Comparison of ENCODE assay signal across 1 cellular context in the genomic region with DNA sequence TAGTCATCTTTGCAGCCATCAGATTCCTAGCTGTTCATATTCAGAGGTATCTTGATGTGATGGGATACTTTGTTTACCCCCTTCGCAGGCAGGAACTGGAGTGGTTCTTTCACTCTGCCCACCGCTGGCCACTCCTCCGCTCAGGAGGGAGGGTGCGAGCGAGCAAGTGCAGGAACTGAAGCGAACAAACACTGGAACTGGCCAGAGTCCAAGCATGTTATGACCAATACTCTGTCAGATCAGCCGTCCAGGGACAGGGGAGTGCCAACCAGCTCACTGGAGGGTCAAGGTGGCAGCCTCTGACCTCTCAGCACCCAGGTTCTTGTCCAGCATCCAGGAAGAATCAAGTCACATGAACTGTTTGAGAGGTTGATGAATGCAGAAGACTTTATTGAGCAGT.
A peak's percentile ranks its signal among the peaks of the same experiment; 100 is the strongest.
TF ChIP-seq lines count a peak whose summit lies in the region.

No MANE protein-coding gene starts in this region.

TF ChIP-seq in HepG2, 621 proteins besides CTCF, POLR2A, EP300 and RAD21 (continued from another document and continues in another):
- TF ChIP-seq ZNF609 (CRISPR knock-in tag; IDR thresholded peaks at IDR 0.05; ENCODE audit: borderline replicate concordance) (peak; percentile 64; the same call in 1 of the 2 replicates), NFATC3 (CRISPR knock-in tag; IDR thresholded peaks at IDR 0.05) (no peak), E2F1 (CRISPR knock-in tag; IDR thresholded peaks at IDR 0.05) (no peak), KDM3A (CRISPR knock-in tag; IDR thresholded peaks at IDR 0.05; ENCODE audit: low read depth) (no peak), LRRFIP1 (CRISPR knock-in tag; conservative IDR thresholded peaks at IDR 0.05) (no peak), MBD4 (IDR thresholded peaks at IDR 0.05; ENCODE audit: borderline replicate concordance, low read length) (no peak), NFKBIZ (CRISPR knock-in tag; IDR thresholded peaks at IDR 0.05) (no peak), ZNF816 (CRISPR knock-in tag; IDR thresholded peaks at IDR 0.05; ENCODE audit: borderline replicate concordance) (no peak), IRX3 (CRISPR knock-in tag; IDR thresholded peaks at IDR 0.05; ENCODE audit: borderline replicate concordance, low read depth) (no peak), ZFYVE20 (CRISPR knock-in tag; IDR thresholded peaks at IDR 0.05; ENCODE audit: borderline replicate concordance, low read depth) (no peak), MEIS2 (CRISPR knock-in tag; IDR thresholded peaks at IDR 0.05) (0 out of 2 replicates have a peak, but pooled peaks have one; percentile 43), KLF12 (CRISPR knock-in tag; IDR thresholded peaks at IDR 0.05; ENCODE audit: borderline replicate concordance) (no peak), TRIM24 (CRISPR knock-in tag; IDR thresholded peaks at IDR 0.05) (no peak), ZNF572 (CRISPR knock-in tag; IDR thresholded peaks at IDR 0.05) (no peak), ZNF430 (CRISPR knock-in tag; IDR thresholded peaks at IDR 0.05) (no peak), EHMT2 (IDR thresholded peaks at IDR 0.05; ENCODE audit: borderline replicate concordance, low read depth, low read length) (no peak), ZKSCAN1 (IDR thresholded peaks at IDR 0.05; ENCODE audit: low read length) (no peak), HDAC2 (CRISPR knock-in tag; IDR thresholded peaks at IDR 0.05) (peak; percentile 63), ZNF761 (CRISPR knock-in tag; conservative IDR thresholded peaks at IDR 0.05) (no peak), RBAK (CRISPR knock-in tag; IDR thresholded peaks at IDR 0.05) (no peak), ZBTB7A (CRISPR knock-in tag; IDR thresholded peaks at IDR 0.05) (no peak), ZNF781 (CRISPR knock-in tag; IDR thresholded peaks at IDR 0.05; ENCODE audit: borderline replicate concordance, not compliant biosample characterization) (no peak), ZNF672 (CRISPR knock-in tag; IDR thresholded peaks at IDR 0.05) (no peak; the same call in 1 of the 2 replicates), ZNF343 (CRISPR knock-in tag; IDR thresholded peaks at IDR 0.05) (no peak), PRDM4 (CRISPR knock-in tag; IDR thresholded peaks at IDR 0.05; ENCODE audit: borderline replicate concordance) (no peak), SNAI1 (CRISPR knock-in tag; IDR thresholded peaks at IDR 0.05; ENCODE audit: borderline replicate concordance) (no peak), ZBTB2 (CRISPR knock-in tag; IDR thresholded peaks at IDR 0.05; ENCODE audit: low read depth) (no peak), ZNF224 (CRISPR knock-in tag; IDR thresholded peaks at IDR 0.05) (no peak), ZNF558 (CRISPR knock-in tag; IDR thresholded peaks at IDR 0.05; ENCODE audit: borderline replicate concordance) (no peak), ZBTB21 (CRISPR knock-in tag; IDR thresholded peaks at IDR 0.05) (no peak)
- TF ChIP-seq, protein P1, sequence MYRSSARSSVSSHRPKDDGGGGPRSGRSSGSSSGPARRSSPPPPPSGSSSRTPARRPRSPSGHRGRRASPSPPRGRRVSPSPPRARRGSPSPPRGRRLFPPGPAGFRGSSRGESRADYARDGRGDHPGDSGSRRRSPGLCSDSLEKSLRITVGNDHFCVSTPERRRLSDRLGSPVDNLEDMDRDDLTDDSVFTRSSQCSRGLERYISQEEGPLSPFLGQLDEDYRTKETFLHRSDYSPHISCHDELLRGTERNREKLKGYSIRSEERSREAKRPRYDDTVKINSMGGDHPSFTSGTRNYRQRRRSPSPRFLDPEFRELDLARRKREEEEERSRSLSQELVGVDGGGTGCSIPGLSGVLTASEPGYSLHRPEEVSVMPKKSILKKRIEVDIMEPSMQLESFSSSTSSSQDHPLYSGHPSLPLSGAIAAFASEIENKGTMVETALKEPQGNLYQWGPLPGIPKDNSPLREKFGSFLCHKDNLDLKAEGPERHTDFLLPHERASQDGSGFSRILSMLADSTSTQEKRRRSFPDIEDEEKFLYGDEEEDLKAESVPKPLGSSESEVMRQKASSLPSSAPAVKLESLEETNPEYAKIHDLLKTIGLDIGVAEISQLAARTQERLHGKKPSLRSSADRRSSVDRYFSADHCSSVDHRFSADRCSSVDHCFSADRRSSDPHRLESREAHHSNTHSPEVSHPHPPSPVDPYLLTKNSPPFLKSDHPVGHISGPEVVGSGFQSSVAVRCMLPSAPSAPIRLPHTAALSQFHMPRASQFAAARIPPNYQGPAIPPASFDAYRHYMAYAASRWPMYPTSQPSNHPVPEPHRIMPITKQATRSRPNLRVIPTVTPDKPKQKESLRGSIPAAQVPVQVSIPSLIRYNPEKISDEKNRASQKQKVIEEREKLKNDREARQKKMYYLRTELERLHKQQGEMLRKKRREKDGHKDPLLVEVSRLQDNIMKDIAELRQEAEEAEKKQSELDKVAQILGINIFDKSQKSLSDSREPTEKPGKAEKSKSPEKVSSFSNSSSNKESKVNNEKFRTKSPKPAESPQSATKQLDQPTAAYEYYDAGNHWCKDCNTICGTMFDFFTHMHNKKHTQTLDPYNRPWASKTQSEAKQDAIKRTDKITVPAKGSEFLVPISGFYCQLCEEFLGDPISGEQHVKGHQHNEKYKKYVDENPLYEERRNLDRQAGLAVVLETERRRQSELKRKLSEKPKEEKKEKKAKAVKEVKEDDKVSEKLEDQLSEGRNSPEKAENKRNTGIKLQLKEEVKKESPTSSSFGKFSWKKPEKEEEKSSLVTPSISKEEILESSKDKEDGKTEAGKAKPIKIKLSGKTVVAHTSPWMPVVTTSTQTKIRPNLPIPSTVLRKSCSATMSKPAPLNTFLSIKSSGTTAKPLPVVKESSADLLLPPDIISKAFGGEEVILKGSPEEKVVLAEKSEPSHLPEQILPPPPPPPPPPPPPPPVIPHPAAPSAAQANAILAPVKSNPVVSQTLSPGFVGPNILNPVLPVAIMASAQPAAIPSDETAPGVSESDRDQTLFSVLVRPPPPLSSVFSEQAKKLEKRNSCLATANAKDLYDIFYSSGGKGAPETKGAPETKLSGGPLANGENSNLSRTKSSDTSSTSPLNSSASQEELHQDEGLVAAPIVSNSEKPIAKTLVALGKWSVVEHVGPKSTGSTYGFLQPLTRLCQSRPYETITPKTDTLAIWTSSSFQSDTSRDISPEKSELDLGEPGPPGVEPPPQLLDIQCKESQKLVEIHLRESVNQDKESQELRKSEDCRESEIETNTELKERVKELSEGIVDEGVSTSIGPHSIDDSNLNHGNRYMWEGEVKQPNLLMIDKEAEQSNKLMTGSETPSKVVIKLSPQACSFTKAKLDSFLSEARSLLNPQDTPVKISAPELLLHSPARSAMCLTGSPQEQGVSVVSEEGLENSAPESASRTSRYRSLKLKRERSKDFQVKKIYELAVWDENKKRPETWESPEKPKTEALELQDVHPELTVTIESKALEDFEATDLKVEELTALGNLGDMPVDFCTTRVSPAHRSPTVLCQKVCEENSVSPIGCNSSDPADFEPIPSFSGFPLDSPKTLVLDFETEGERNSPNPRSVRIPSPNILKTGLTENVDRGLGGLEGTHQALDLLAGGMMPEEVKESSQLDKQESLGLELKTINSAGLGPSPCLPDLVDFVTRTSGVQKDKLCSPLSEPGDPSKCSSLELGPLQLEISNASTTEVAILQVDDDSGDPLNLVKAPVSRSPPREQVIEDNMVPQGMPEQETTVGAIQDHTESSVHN (CRISPR knock-in tag; IDR thresholded peaks at IDR 0.05): no peak
- TF ChIP-seq, protein P2, sequence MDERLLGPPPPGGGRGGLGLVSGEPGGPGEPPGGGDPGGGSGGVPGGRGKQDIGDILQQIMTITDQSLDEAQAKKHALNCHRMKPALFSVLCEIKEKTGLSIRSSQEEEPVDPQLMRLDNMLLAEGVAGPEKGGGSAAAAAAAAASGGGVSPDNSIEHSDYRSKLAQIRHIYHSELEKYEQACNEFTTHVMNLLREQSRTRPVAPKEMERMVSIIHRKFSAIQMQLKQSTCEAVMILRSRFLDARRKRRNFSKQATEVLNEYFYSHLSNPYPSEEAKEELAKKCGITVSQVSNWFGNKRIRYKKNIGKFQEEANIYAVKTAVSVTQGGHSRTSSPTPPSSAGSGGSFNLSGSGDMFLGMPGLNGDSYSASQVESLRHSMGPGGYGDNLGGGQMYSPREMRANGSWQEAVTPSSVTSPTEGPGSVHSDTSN (CRISPR knock-in tag; IDR thresholded peaks at IDR 0.05): no peak
- TF ChIP-seq, protein P3, sequence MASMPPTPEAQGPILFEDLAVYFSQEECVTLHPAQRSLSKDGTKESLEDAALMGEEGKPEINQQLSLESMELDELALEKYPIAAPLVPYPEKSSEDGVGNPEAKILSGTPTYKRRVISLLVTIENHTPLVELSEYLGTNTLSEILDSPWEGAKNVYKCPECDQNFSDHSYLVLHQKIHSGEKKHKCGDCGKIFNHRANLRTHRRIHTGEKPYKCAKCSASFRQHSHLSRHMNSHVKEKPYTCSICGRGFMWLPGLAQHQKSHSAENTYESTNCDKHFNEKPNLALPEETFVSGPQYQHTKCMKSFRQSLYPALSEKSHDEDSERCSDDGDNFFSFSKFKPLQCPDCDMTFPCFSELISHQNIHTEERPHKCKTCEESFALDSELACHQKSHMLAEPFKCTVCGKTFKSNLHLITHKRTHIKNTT (CRISPR knock-in tag; IDR thresholded peaks at IDR 0.05): no peak
